In the genomic region with DNA sequence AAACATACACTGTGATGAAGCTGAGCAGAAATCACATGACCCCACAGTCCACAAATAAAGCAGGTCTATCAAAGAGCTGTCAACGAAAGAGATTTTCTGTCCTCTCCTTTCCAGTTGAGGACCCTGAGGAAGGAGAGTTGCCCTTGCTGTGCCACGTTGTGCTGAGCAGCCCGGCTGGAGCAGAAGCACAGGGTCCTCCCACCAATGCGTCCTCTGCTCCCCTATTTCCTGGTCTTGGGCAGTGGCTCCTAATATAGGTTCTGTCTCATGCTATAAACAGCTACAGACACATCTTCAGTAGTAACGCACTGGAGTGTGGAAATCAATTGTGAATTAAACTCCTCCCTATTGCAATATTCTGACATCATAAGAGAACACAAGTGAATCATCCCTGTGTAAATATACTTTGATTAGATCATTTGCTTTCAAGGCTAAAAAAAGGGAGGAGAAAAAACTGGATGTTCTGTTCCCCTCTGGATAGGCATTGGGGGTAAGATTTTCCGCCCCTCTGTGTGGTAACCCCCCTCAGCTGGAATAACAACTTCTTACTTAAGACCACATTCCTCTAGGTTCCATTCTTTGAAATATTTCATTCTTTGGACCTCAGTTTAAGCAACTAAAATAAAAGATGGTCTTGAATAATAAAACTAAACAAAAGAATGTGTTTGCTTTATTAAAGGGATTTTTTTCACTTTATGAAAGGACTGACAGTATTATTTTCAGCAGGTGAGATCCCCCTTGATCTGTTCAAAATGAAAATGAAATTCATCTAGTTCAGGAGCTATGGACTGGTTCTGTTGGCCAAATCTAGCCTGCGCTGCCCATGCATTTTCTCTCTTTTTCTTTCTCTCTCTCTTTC, we compare ENCODE assay signal across 1 cellular context.
TF ChIP-seq lines count a peak whose summit lies in the region.

No MANE protein-coding gene starts in this region.

TF ChIP-seq in K562, 482 proteins besides CTCF, POLR2A, EP300 and RAD21 (continued from another document):
- TF ChIP-seq, protein P1, sequence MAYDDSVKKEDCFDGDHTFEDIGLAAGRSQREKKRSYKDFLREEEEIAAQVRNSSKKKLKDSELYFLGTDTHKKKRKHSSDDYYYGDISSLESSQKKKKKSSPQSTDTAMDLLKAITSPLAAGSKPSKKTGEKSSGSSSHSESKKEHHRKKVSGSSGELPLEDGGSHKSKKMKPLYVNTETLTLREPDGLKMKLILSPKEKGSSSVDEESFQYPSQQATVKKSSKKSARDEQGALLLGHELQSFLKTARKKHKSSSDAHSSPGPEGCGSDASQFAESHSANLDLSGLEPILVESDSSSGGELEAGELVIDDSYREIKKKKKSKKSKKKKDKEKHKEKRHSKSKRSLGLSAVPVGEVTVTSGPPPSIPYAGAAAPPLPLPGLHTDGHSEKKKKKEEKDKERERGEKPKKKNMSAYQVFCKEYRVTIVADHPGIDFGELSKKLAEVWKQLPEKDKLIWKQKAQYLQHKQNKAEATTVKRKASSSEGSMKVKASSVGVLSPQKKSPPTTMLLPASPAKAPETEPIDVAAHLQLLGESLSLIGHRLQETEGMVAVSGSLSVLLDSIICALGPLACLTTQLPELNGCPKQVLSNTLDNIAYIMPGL (CRISPR knock-in tag; IDR thresholded peaks at IDR 0.05) = no peak
- no peak for TF ChIP-seq CREM (IDR thresholded peaks at IDR 0.05; ENCODE audit: low read depth)
- no peak for TF ChIP-seq ZFPM2 (CRISPR knock-in tag; IDR thresholded peaks at IDR 0.05)
- no peak for TF ChIP-seq MYNN (IDR thresholded peaks at IDR 0.05)
- TF ChIP-seq MYNN (CRISPR knock-in tag; IDR thresholded peaks at IDR 0.05) = no peak
- no peak for TF ChIP-seq IRF2 (CRISPR knock-in tag; IDR thresholded peaks at IDR 0.05)
- no peak for TF ChIP-seq U2AF2 (optimal IDR thresholded peaks at IDR 0.05; ENCODE audit: low read depth, low read length)
- TF ChIP-seq GATAD2B (IDR thresholded peaks at IDR 0.05; ENCODE audit: borderline replicate concordance) = no peak
- no peak for TF ChIP-seq NELFE (IDR thresholded peaks at IDR 0.05; ENCODE audit: insufficient read depth, insufficient read length)
- no peak for TF ChIP-seq ZNF280B (CRISPR knock-in tag; IDR thresholded peaks at IDR 0.05)
- TF ChIP-seq HDAC2 (IDR thresholded peaks at IDR 0.05) = no peak
- no peak for TF ChIP-seq KDM1A (IDR thresholded peaks at IDR 0.05)
- TF ChIP-seq ZNF76 (CRISPR knock-in tag; IDR thresholded peaks at IDR 0.05; ENCODE audit: borderline replicate concordance) = no peak
- TF ChIP-seq NONO (IDR thresholded peaks at IDR 0.05; ENCODE audit: low read depth in 2 of 2, low read length in 1 of 2) = no peak
- TF ChIP-seq ARNT (IDR thresholded peaks at IDR 0.05) = no peak
- TF ChIP-seq NUFIP1 (IDR thresholded peaks at IDR 0.05; ENCODE audit: partially characterized antibody) = no peak
- no peak for TF ChIP-seq TBP (optimal IDR thresholded peaks at IDR 0.05; ENCODE audit: low read depth, low read length)
- no peak for TF ChIP-seq RBM39 (optimal IDR thresholded peaks at IDR 0.05; ENCODE audit: low read depth, low read length)
- peak; percentile 84 for TF ChIP-seq FOSL1 (tag; conservative IDR thresholded peaks at IDR 0.05)
- peak; percentile 63 for TF ChIP-seq TFE3 (CRISPR knock-in tag; IDR thresholded peaks at IDR 0.05)
- TF ChIP-seq, protein P2, sequence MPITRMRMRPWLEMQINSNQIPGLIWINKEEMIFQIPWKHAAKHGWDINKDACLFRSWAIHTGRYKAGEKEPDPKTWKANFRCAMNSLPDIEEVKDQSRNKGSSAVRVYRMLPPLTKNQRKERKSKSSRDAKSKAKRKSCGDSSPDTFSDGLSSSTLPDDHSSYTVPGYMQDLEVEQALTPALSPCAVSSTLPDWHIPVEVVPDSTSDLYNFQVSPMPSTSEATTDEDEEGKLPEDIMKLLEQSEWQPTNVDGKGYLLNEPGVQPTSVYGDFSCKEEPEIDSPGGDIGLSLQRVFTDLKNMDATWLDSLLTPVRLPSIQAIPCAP (CRISPR knock-in tag; IDR thresholded peaks at IDR 0.05; ENCODE audit: borderline replicate concordance) = no peak
- TF ChIP-seq KAT8 (IDR thresholded peaks at IDR 0.05; ENCODE audit: low read depth) = no peak
- TF ChIP-seq ATF7 (IDR thresholded peaks at IDR 0.05) = peak; percentile 67; the same call in 1 of the 2 replicates
- TF ChIP-seq MNT (conservative IDR thresholded peaks at IDR 0.05) = no peak
- no peak for TF ChIP-seq DMBX1 (CRISPR knock-in tag; IDR thresholded peaks at IDR 0.05; ENCODE audit: borderline replicate concordance)
- TF ChIP-seq CBFA2T2 (conservative IDR thresholded peaks at IDR 0.05) = no peak
- no peak for TF ChIP-seq ZNF551 (CRISPR knock-in tag; IDR thresholded peaks at IDR 0.05)
- no peak for TF ChIP-seq ZNF263 (CRISPR knock-in tag; IDR thresholded peaks at IDR 0.05; ENCODE audit: borderline replicate concordance)
- TF ChIP-seq SMAD1 (IDR thresholded peaks at IDR 0.05; ENCODE audit: low read depth, low read length, partially characterized antibody) = no peak
- no peak for TF ChIP-seq RBM25 (IDR thresholded peaks at IDR 0.05; ENCODE audit: low read depth, low read length, severe bottlenecking)
- TF ChIP-seq ATF3 (IDR thresholded peaks at IDR 0.05) = peak; percentile 90
- TF ChIP-seq ATF3 (CRISPR knock-in tag; conservative IDR thresholded peaks at IDR 0.05) = no peak
- 0 out of 2 replicates have a peak, but pooled peaks have one; percentile 7 for TF ChIP-seq CEBPB (tag; IDR thresholded peaks at IDR 0.05)
- no peak for TF ChIP-seq ZNF3 (CRISPR knock-in tag; IDR thresholded peaks at IDR 0.05)
- TF ChIP-seq, protein P3, sequence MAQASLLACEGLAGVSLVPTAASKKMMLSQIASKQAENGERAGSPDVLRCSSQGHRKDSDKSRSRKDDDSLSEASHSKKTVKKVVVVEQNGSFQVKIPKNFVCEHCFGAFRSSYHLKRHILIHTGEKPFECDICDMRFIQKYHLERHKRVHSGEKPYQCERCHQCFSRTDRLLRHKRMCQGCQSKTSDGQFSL (CRISPR knock-in tag; IDR thresholded peaks at IDR 0.05) = no peak
- TF ChIP-seq, protein P3 (tag; IDR thresholded peaks at IDR 0.05) = no peak
- TF ChIP-seq ZNF444 (CRISPR knock-in tag; IDR thresholded peaks at IDR 0.05) = no peak
- no peak for TF ChIP-seq ZNF384 (IDR thresholded peaks at IDR 0.05; ENCODE audit: low read depth, low read length)
- TF ChIP-seq CBFA2T3 (IDR thresholded peaks at IDR 0.05) = no peak
TF ChIP-seq in K562: peak in this region for 12.
